In genomic region chr1:236773919-236774318, GRCh38 we compare ENCODE assay signal across 31 cellular contexts.
"Had no signal": no experiment of that assay in that cellular context is flagged by ENCODE, and none has a peak within 500 bp of the region (broad histone marks: within the 10 kb centered on the region; RNA-seq: fewer than 3 reads in every experiment).

No MANE protein-coding gene starts in this region.

- H3K4me3 ChIP-seq: heart left ventricle, ovary, prostate gland, sigmoid colon, uterus had no signal

- ATAC-seq: activated CD4-positive, CD25-positive, alpha-beta regulatory T cell treated with anti-CD3 and anti-CD28 coated beads, Interleukin-2, amount 50 U/mL, for 24 hours; effector memory CD8-positive, alpha-beta T cell; left colon; stimulated activated memory B cell treated with anti-CD40 and anti-IgM and Interleukin-4, amounts not matched to agents 10 μg/mL and 1 μg/mL and 100 μg/mL, for 72 hours; stimulated activated naive CD8-positive, alpha-beta T cell treated with anti-CD3 and anti-CD28 coated beads, Interleukin-15, amount 100 ng/mL, for 72 hours had no signal

- DNase-seq: activated CD4-positive, alpha-beta memory T cell treated with anti-CD3 and anti-CD28 coated beads for 36 hours; activated CD4-positive, alpha-beta T cell treated with anti-CD3 and anti-CD28 coated beads for 48 hours; activated CD8-positive, alpha-beta memory T cell treated with anti-CD3 and anti-CD28 coated beads, Interleukin-2, amount 50 U/mL, for 4 hours; activated gamma-delta T cell; activated naive CD4-positive, alpha-beta T cell treated with anti-CD3 and anti-CD28 coated beads, Interleukin-2, amount 10 ng/mL, durations not matched to agents 7 days and 5 days; activated T-cell treated with anti-CD3 and anti-CD28 coated beads, Interleukin-2, amount 50 U/mL, for 1 hour; amniotic stem cell; brain microvascular endothelial cell; cortex of kidney; effector memory CD8-positive, alpha-beta T cell; foreskin fibroblast; heart left ventricle; hypothalamus; immature natural killer cell; kidney; left colon; mammary epithelial cell; naive B cell; nephron progenitor cell; ovary; sigmoid colon; small intestine; stimulated activated CD4-positive, alpha-beta T cell treated with anti-CD3 and anti-CD28 coated beads, Interleukin-4, amount 100 ng/mL, for 4 hours; stimulated activated CD8-positive, alpha-beta memory T cell treated with anti-CD3 and anti-CD28 coated beads, Interleukin-4, amount 100 ng/mL, for 48 hours; stimulated activated naive CD8-positive, alpha-beta T cell treated with anti-CD3 and anti-CD28 coated beads, Interleukin-15, amount 100 ng/mL, for 72 hours; substantia nigra; uterus; WERI-Rb-1 had no signal

- H3K36me3 ChIP-seq: brain microvascular endothelial cell, heart left ventricle, ovary, prostate gland, sigmoid colon, uterus, WERI-Rb-1 had no signal

- H3K9me3 ChIP-seq: ovary, prostate gland, uterus had no signal

- H3K27me3 ChIP-seq: brain microvascular endothelial cell, heart left ventricle, ovary, uterus had no signal

- H3K4me1 ChIP-seq: heart left ventricle, prostate gland, sigmoid colon, uterus had no signal

- H3K27ac ChIP-seq: brain microvascular endothelial cell, heart left ventricle, ovary, prostate gland, sigmoid colon, uterus, WERI-Rb-1 had no signal
